ENCODE assay signal across 1 cellular context in the genomic region with DNA sequence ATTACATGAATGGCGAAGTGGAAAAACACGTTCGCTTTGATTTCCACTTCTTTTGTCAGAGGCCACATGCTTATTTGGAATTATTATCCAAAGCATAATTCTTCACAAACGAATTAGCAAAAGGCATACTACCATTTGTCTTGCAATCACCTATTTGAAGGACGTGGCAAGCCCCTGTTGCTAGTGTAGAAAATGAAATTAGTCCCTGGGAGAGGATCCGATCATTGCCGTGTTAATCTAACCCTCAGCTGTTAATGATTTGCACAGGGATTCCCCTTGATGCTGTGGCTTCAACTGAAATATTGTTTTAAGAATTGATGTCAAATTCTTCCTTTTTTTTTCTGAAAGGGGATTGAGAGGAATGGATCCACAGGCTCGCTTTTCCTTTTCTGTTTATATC.
TF ChIP-seq lines count a peak whose summit lies in the region.

No MANE protein-coding gene starts in this region.

TF ChIP-seq in GM12878, 131 proteins besides CTCF, POLR2A, EP300 and RAD21 (continued from another document):
- TF ChIP-seq HDAC6 (IDR thresholded peaks at IDR 0.05; ENCODE audit: unreplicated experiment), result no peak
- no peak for TF ChIP-seq MEF2B (IDR thresholded peaks at IDR 0.05; ENCODE audit: partially characterized antibody, poor library complexity, severe bottlenecking)
- no peak for TF ChIP-seq CBX5 (IDR thresholded peaks at IDR 0.05; ENCODE audit: low read depth)
- TF ChIP-seq MTA2 (IDR thresholded peaks at IDR 0.05; ENCODE audit: low read depth), result peak; percentile 60; the same call in 1 of the 2 replicates
- no peak for TF ChIP-seq GATAD2B (conservative IDR thresholded peaks at IDR 0.05; ENCODE audit: low read depth)
- no peak for TF ChIP-seq NR2C1 (IDR thresholded peaks at IDR 0.05)
- TF ChIP-seq POU2F2 (IDR thresholded peaks at IDR 0.05; ENCODE audit: borderline replicate concordance, low read depth, low read length), result no peak
- TF ChIP-seq, protein P1, sequence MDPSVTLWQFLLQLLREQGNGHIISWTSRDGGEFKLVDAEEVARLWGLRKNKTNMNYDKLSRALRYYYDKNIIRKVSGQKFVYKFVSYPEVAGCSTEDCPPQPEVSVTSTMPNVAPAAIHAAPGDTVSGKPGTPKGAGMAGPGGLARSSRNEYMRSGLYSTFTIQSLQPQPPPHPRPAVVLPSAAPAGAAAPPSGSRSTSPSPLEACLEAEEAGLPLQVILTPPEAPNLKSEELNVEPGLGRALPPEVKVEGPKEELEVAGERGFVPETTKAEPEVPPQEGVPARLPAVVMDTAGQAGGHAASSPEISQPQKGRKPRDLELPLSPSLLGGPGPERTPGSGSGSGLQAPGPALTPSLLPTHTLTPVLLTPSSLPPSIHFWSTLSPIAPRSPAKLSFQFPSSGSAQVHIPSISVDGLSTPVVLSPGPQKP (IDR thresholded peaks at IDR 0.05; ENCODE audit: low read depth, low read length), result no peak
- no peak for TF ChIP-seq ZNF622 (IDR thresholded peaks at IDR 0.05)
- TF ChIP-seq EZH2 (IDR thresholded peaks at IDR 0.05; ENCODE audit: borderline replicate concordance, control insufficient read depth, low read depth, low read length), result no peak
- TF ChIP-seq NFYA (IDR thresholded peaks at IDR 0.05; ENCODE audit: borderline replicate concordance, low read depth, low read length), result no peak
- TF ChIP-seq RAD51 (IDR thresholded peaks at IDR 0.05), result no peak
- TF ChIP-seq, protein P2, sequence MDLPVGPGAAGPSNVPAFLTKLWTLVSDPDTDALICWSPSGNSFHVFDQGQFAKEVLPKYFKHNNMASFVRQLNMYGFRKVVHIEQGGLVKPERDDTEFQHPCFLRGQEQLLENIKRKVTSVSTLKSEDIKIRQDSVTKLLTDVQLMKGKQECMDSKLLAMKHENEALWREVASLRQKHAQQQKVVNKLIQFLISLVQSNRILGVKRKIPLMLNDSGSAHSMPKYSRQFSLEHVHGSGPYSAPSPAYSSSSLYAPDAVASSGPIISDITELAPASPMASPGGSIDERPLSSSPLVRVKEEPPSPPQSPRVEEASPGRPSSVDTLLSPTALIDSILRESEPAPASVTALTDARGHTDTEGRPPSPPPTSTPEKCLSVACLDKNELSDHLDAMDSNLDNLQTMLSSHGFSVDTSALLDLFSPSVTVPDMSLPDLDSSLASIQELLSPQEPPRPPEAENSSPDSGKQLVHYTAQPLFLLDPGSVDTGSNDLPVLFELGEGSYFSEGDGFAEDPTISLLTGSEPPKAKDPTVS (IDR thresholded peaks at IDR 0.05; ENCODE audit: low read depth, low read length), result no peak
- TF ChIP-seq, protein P3, sequence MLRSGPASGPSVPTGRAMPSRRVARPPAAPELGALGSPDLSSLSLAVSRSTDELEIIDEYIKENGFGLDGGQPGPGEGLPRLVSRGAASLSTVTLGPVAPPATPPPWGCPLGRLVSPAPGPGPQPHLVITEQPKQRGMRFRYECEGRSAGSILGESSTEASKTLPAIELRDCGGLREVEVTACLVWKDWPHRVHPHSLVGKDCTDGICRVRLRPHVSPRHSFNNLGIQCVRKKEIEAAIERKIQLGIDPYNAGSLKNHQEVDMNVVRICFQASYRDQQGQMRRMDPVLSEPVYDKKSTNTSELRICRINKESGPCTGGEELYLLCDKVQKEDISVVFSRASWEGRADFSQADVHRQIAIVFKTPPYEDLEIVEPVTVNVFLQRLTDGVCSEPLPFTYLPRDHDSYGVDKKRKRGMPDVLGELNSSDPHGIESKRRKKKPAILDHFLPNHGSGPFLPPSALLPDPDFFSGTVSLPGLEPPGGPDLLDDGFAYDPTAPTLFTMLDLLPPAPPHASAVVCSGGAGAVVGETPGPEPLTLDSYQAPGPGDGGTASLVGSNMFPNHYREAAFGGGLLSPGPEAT (IDR thresholded peaks at IDR 0.05; ENCODE audit: low read depth), result peak; percentile 66
- TF ChIP-seq MTA3 (IDR thresholded peaks at IDR 0.05; ENCODE audit: borderline replicate concordance, low read length), result no peak
- no peak for TF ChIP-seq ESRRA (IDR thresholded peaks at IDR 0.05; ENCODE audit: low read length)
- TF ChIP-seq SMARCA5 (IDR thresholded peaks at IDR 0.05), result peak; percentile 49; the same call in 1 of the 2 replicates
- no peak for TF ChIP-seq ASH2L (IDR thresholded peaks at IDR 0.05; ENCODE audit: borderline replicate concordance, low read depth)
- TF ChIP-seq HDGF (IDR thresholded peaks at IDR 0.05), result no peak
- TF ChIP-seq KLF5 (IDR thresholded peaks at IDR 0.05; ENCODE audit: partially characterized antibody), result no peak
- no peak for TF ChIP-seq ZNF24 (IDR thresholded peaks at IDR 0.05)
- no peak for TF ChIP-seq TBL1XR1 (IDR thresholded peaks at IDR 0.05; ENCODE audit: low read depth, low read length)
- TF ChIP-seq TAF1 (IDR thresholded peaks at IDR 0.05; ENCODE audit: borderline replicate concordance, low read depth, low read length), result no peak
- TF ChIP-seq IKZF1 (conservative IDR thresholded peaks at IDR 0.05), result peak; percentile 52
- 0 out of 2 replicates have a peak, but pooled peaks have one; percentile 45 for TF ChIP-seq NBN (IDR thresholded peaks at IDR 0.05)
- TF ChIP-seq NFXL1 (IDR thresholded peaks at IDR 0.05; ENCODE audit: borderline replicate concordance), result no peak
- TF ChIP-seq SUZ12 (IDR thresholded peaks at IDR 0.05; ENCODE audit: unreplicated experiment), result no peak
- TF ChIP-seq HDAC2 (IDR thresholded peaks at IDR 0.05), result no peak
- TF ChIP-seq, protein P4, sequence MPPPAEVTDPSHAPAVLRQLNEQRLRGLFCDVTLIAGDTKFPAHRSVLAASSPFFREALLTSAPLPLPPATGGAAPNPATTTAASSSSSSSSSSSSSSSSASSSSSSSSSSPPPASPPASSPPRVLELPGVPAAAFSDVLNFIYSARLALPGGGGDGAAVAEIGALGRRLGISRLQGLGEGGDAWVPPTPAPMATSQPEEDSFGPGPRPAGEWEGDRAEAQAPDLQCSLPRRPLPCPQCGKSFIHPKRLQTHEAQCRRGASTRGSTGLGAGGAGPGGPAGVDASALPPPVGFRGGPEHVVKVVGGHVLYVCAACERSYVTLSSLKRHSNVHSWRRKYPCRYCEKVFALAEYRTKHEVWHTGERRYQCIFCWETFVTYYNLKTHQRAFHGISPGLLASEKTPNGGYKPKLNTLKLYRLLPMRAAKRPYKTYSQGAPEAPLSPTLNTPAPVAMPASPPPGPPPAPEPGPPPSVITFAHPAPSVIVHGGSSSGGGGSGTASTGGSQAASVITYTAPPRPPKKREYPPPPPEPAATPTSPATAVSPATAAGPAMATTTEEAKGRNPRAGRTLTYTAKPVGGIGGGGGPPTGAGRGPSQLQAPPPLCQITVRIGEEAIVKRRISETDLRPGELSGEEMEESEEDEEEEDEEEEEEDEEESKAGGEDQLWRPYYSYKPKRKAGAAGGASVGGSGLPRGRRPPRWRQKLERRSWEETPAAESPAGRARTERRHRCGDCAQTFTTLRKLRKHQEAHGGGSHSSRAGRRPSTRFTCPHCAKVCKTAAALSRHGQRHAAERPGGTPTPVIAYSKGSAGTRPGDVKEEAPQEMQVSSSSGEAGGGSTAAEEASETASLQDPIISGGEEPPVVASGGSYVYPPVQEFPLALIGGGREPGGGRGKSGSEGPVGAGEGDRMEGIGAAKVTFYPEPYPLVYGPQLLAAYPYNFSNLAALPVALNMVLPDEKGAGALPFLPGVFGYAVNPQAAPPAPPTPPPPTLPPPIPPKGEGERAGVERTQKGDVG (CRISPR knock-in tag; IDR thresholded peaks at IDR 0.05), result no peak
- TF ChIP-seq, protein P5, sequence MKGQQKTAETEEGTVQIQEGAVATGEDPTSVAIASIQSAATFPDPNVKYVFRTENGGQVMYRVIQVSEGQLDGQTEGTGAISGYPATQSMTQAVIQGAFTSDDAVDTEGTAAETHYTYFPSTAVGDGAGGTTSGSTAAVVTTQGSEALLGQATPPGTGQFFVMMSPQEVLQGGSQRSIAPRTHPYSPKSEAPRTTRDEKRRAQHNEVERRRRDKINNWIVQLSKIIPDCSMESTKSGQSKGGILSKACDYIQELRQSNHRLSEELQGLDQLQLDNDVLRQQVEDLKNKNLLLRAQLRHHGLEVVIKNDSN (IDR thresholded peaks at IDR 0.05; ENCODE audit: borderline replicate concordance, extremely low read length, insufficient read depth, low read depth, low read length), result no peak
- TF ChIP-seq, protein P6, sequence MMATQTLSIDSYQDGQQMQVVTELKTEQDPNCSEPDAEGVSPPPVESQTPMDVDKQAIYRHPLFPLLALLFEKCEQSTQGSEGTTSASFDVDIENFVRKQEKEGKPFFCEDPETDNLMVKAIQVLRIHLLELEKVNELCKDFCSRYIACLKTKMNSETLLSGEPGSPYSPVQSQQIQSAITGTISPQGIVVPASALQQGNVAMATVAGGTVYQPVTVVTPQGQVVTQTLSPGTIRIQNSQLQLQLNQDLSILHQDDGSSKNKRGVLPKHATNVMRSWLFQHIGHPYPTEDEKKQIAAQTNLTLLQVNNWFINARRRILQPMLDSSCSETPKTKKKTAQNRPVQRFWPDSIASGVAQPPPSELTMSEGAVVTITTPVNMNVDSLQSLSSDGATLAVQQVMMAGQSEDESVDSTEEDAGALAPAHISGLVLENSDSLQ (IDR thresholded peaks at IDR 0.05), result peak; percentile 58
- TF ChIP-seq, protein P7, sequence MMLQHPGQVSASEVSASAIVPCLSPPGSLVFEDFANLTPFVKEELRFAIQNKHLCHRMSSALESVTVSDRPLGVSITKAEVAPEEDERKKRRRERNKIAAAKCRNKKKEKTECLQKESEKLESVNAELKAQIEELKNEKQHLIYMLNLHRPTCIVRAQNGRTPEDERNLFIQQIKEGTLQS (IDR thresholded peaks at IDR 0.05; ENCODE audit: borderline replicate concordance, extremely low read depth, low read depth, low read length), result no peak
- TF ChIP-seq RUNX3 (IDR thresholded peaks at IDR 0.05; ENCODE audit: low read length), result no peak
- no peak for TF ChIP-seq NR2F1 (conservative IDR thresholded peaks at IDR 0.05)
- TF ChIP-seq MXI1 (IDR thresholded peaks at IDR 0.05; ENCODE audit: low read depth, low read length), result no peak
- no peak for TF ChIP-seq ZNF207 (IDR thresholded peaks at IDR 0.05; ENCODE audit: borderline replicate concordance)
